1 cellular context compared by ENCODE assay signal in genomic region chr18:79964330-79965118, GRCh38.
TF ChIP-seq lines count a peak whose summit lies in the region.

TSS of gene HSBP1L1 (plus strand) at chr18:79964643. CDS start at chr18:79964736, 93 bp downstream.

TF ChIP-seq in GM12878, 131 proteins besides CTCF, POLR2A, EP300 and RAD21 (continued from another document and continues in another):
- no peak for TF ChIP-seq MYC (IDR thresholded peaks at IDR 0.05; ENCODE audit: insufficient read depth, insufficient read length, insufficient replicate concordance, low read length, severe bottlenecking)
- TF ChIP-seq SP1 (IDR thresholded peaks at IDR 0.05; ENCODE audit: low read depth, low read length) = no peak
- TF ChIP-seq SIX5 (IDR thresholded peaks at IDR 0.05; ENCODE audit: low read depth, low read length, severe bottlenecking) = no peak
- no peak for TF ChIP-seq SPI1 (IDR thresholded peaks at IDR 0.05; ENCODE audit: borderline replicate concordance, insufficient read depth, low read depth, low read length)
- no peak for TF ChIP-seq USF2 (IDR thresholded peaks at IDR 0.05; ENCODE audit: borderline replicate concordance, low read depth, low read length)
- TF ChIP-seq WRNIP1 (IDR thresholded peaks at IDR 0.05; ENCODE audit: borderline replicate concordance, low read depth, low read length) = no peak
- TF ChIP-seq BHLHE40 (IDR thresholded peaks at IDR 0.05; ENCODE audit: borderline replicate concordance in 1 of 2, low read depth in 2 of 2, low read length in 1 of 2) = peak in 1 of 2 experiments; percentile 47; a peak in 2 of 4 replicates
- TF ChIP-seq GABPA (IDR thresholded peaks at IDR 0.05; ENCODE audit: low read depth) = no peak
- no peak for TF ChIP-seq YY1 (IDR thresholded peaks at IDR 0.05; ENCODE audit: low read depth, low read length)
- no peak for TF ChIP-seq BMI1 (IDR thresholded peaks at IDR 0.05; ENCODE audit: borderline replicate concordance)
- no peak for TF ChIP-seq PKNOX1 (IDR thresholded peaks at IDR 0.05)
- no peak for TF ChIP-seq ZNF592 (IDR thresholded peaks at IDR 0.05)
- no peak for TF ChIP-seq E4F1 (IDR thresholded peaks at IDR 0.05; ENCODE audit: borderline replicate concordance, partially characterized antibody)
- TF ChIP-seq BACH1 (IDR thresholded peaks at IDR 0.05; ENCODE audit: borderline replicate concordance) = 0 out of 2 replicates have a peak, but pooled peaks have one; percentile 28
- 0 out of 2 replicates have a peak, but pooled peaks have one; percentile 9 for TF ChIP-seq TCF3 (IDR thresholded peaks at IDR 0.05; ENCODE audit: borderline replicate concordance, insufficient read depth, low read depth, low read length)
- no peak for TF ChIP-seq ASH2L (IDR thresholded peaks at IDR 0.05; ENCODE audit: borderline replicate concordance, low read depth)
- no peak for TF ChIP-seq ZZZ3 (IDR thresholded peaks at IDR 0.05; ENCODE audit: control insufficient read depth, insufficient read length, low read depth)
- no peak for TF ChIP-seq MEF2A (IDR thresholded peaks at IDR 0.05; ENCODE audit: insufficient read depth, low read depth, low read length)
- no peak for TF ChIP-seq ZBTB11 (CRISPR knock-in tag; IDR thresholded peaks at IDR 0.05)
- peak in 1 of 2 experiments; percentile 20; a peak in 1 of 3 replicates for TF ChIP-seq EGR1 (IDR thresholded peaks at IDR 0.05; ENCODE audit: borderline replicate concordance in 1 of 2, low read depth in 2 of 2, low read length in 2 of 2)
- no peak for TF ChIP-seq PAX5 (IDR thresholded peaks at IDR 0.05; ENCODE audit: borderline replicate concordance, low read depth, low read length)
- TF ChIP-seq GATAD2B (conservative IDR thresholded peaks at IDR 0.05; ENCODE audit: low read depth) = 0 out of 2 replicates have a peak, but pooled peaks have one; percentile 27
- TF ChIP-seq TCF12 (IDR thresholded peaks at IDR 0.05; ENCODE audit: low read depth, low read length) = no peak
- no peak for TF ChIP-seq IRF4 (IDR thresholded peaks at IDR 0.05; ENCODE audit: low read depth, low read length)
- no peak for TF ChIP-seq ZBTB33 (IDR thresholded peaks at IDR 0.05)
- TF ChIP-seq ATF7 (IDR thresholded peaks at IDR 0.05; ENCODE audit: low read depth) = no peak
- TF ChIP-seq NFXL1 (IDR thresholded peaks at IDR 0.05; ENCODE audit: borderline replicate concordance) = no peak
- no peak for TF ChIP-seq MXI1 (IDR thresholded peaks at IDR 0.05; ENCODE audit: low read depth, low read length)
- TF ChIP-seq TAF1 (IDR thresholded peaks at IDR 0.05; ENCODE audit: borderline replicate concordance, low read depth, low read length) = no peak; the same call in 1 of the 2 replicates
- TF ChIP-seq IKZF2 (IDR thresholded peaks at IDR 0.05) = no peak
- no peak for TF ChIP-seq USF1 (IDR thresholded peaks at IDR 0.05; ENCODE audit: borderline replicate concordance, extremely low read length, insufficient read depth, low read depth, low read length)
- peak; percentile 31; the same call in 1 of the 2 replicates for TF ChIP-seq RUNX3 (IDR thresholded peaks at IDR 0.05; ENCODE audit: low read length)
- TF ChIP-seq SUPT20H (IDR thresholded peaks at IDR 0.05; ENCODE audit: borderline replicate concordance, control insufficient read depth, low read depth, low read length) = no peak
- no peak for TF ChIP-seq RAD51 (IDR thresholded peaks at IDR 0.05)
- no peak for TF ChIP-seq HDAC2 (IDR thresholded peaks at IDR 0.05)
- TF ChIP-seq ZSCAN29 (IDR thresholded peaks at IDR 0.05) = no peak
- TF ChIP-seq NFYA (IDR thresholded peaks at IDR 0.05; ENCODE audit: borderline replicate concordance, low read depth, low read length) = no peak
- TF ChIP-seq REST (IDR thresholded peaks at IDR 0.05; ENCODE audit: low read depth, low read length) = no peak
- no peak for TF ChIP-seq MYB (IDR thresholded peaks at IDR 0.05; ENCODE audit: borderline replicate concordance, low read depth, low read length)
- TF ChIP-seq TBL1XR1 (IDR thresholded peaks at IDR 0.05; ENCODE audit: low read depth, low read length) = no peak
- TF ChIP-seq HSF1 (IDR thresholded peaks at IDR 0.05; ENCODE audit: low read depth, low read length) = no peak
